Comparison of ENCODE assay signal across 1 cellular context in the genomic region with DNA sequence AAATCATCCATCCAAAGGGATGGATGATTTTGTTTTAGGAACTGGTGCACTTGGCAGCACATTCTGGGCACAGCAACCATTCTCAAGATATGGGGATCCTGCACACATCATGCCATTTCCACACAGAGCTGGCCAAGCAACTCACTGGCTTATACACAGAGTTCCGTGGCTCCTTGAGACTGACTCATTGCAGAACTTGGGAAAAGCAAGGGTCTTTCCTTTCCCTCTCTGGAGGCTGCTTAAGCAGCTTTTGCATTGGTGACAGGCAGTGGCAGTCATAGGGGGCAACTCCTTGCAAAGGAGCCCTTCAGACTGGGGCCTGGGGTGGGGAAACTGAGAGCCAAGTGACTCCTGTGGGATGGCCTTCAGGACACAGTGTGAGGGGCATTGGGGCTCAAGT.
TF ChIP-seq lines count a peak whose summit lies in the region.

No MANE protein-coding gene starts in this region.

TF ChIP-seq in H1, 55 proteins besides CTCF, POLR2A, EP300 and RAD21:
- no peak for TF ChIP-seq TBP (IDR thresholded peaks at IDR 0.05; ENCODE audit: low read depth, low read length)
- no peak for TF ChIP-seq CBX5 (IDR thresholded peaks at IDR 0.05; ENCODE audit: low read depth, low read length)
- TF ChIP-seq GTF2F1 (IDR thresholded peaks at IDR 0.05; ENCODE audit: borderline replicate concordance, low read depth, low read length) = no peak
- no peak for TF ChIP-seq RXRA (IDR thresholded peaks at IDR 0.05; ENCODE audit: insufficient read depth, low read depth, low read length)
- TF ChIP-seq, protein P1, sequence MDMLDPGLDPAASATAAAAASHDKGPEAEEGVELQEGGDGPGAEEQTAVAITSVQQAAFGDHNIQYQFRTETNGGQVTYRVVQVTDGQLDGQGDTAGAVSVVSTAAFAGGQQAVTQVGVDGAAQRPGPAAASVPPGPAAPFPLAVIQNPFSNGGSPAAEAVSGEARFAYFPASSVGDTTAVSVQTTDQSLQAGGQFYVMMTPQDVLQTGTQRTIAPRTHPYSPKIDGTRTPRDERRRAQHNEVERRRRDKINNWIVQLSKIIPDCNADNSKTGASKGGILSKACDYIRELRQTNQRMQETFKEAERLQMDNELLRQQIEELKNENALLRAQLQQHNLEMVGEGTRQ (IDR thresholded peaks at IDR 0.05; ENCODE audit: low read length) = no peak
- TF ChIP-seq MAFK (IDR thresholded peaks at IDR 0.05; ENCODE audit: low read depth, low read length) = no peak
- TF ChIP-seq RNF2 (IDR thresholded peaks at IDR 0.05; ENCODE audit: borderline replicate concordance, low read depth, low read length, missing control alignments, poor library complexity, severe bottlenecking) = no peak
- TF ChIP-seq CEBPB (IDR thresholded peaks at IDR 0.05; ENCODE audit: low read depth, low read length) = no peak
- TF ChIP-seq JUN (IDR thresholded peaks at IDR 0.05; ENCODE audit: low read depth, low read length) = no peak
- TF ChIP-seq ASH2L (IDR thresholded peaks at IDR 0.05; ENCODE audit: low read length) = no peak
- no peak for TF ChIP-seq SP1 (IDR thresholded peaks at IDR 0.05; ENCODE audit: low read depth, low read length)
- no peak for TF ChIP-seq FOSL1 (IDR thresholded peaks at IDR 0.05; ENCODE audit: insufficient read depth, low read depth, low read length)
- no peak for TF ChIP-seq CBX8 (IDR thresholded peaks at IDR 0.05; ENCODE audit: borderline replicate concordance, low read depth, low read length)
- TF ChIP-seq BACH1 (IDR thresholded peaks at IDR 0.05; ENCODE audit: low read length) = no peak
- no peak for TF ChIP-seq NRF1 (IDR thresholded peaks at IDR 0.05; ENCODE audit: low read depth, low read length)
- TF ChIP-seq CHD2 (IDR thresholded peaks at IDR 0.05; ENCODE audit: low read length) = no peak
